8 cellular contexts compared by ENCODE assay signal in genomic region chr2:169528271-169528701, GRCh38. TPM values are rescaled to one million over a fixed set of nuclear protein-coding genes. Genes with fewer than 3 reads are reported as not detected.
DNase-seq lines count a peak whose midpoint lies in the region; ATAC-seq and TF ChIP-seq lines count a peak whose summit lies in the region.

No MANE protein-coding gene starts in this region.

- H3K9me2 ChIP-seq in OCI-LY1 (ENCODE audit: low read depth, low read length): no peaks in the 10 kb centered on the region

- H3K9ac ChIP-seq in OCI-LY1 (ENCODE audit: low read length): no peak overlapping the region

- DNase-seq in BJ (ENCODE audit: low read depth) (no peak), activated T-cell treated with anti-CD3 and anti-CD28 coated beads for 24 hours (ENCODE audit: low read depth) (peak; percentile 62), fibroblast of peridontal ligament (ENCODE audit: extremely low read depth) (peak; percentile 67), osteoblast (ENCODE audit: insufficient read length, low spot score, missing footprints) (no peak), tibial nerve (ENCODE audit: low spot score in 2 of 2) (peak; percentile 56 to 81)

- TF ChIP-seq POLR2A in tibial nerve (IDR thresholded peaks at IDR 0.05): no peak

- H3K4me3 ChIP-seq in BJ (ENCODE audit: low read depth, low read length) (no peak overlapping the region), OCI-LY1 (ENCODE audit: low read depth, low read length, poor library complexity, severe bottlenecking) (no peak overlapping the region), osteoblast (ENCODE audit: insufficient read depth, low read length) (no peak overlapping the region), tibial nerve (no peak overlapping the region)

- H3K4me2 ChIP-seq in OCI-LY1 (ENCODE audit: low read length): no peak overlapping the region
- H3K4me2 ChIP-seq in osteoblast (ENCODE audit: insufficient read depth, low read length): no peak overlapping the region

- TF ChIP-seq EP300 in tibial nerve (IDR thresholded peaks at IDR 0.05): no peak

- H4K20me1 ChIP-seq in OCI-LY1 (ENCODE audit: insufficient read depth, low read length): no peaks in the 10 kb centered on the region
- no peaks in the 10 kb centered on the region for H4K20me1 ChIP-seq in osteoblast (ENCODE audit: insufficient read depth, low read length)

- H3K27ac ChIP-seq in OCI-LY1 (ENCODE audit: low read depth, low read length, poor library complexity, severe bottlenecking) (no peak overlapping the region), osteoblast (ENCODE audit: low read depth, low read length) (no peak overlapping the region), tibial nerve (no peak overlapping the region)

- H3K4me1 ChIP-seq in OCI-LY1 (ENCODE audit: insufficient read depth, low read length, severe bottlenecking) (no peaks in the 10 kb centered on the region), osteoblast (ENCODE audit: insufficient read depth, low read length) (no peaks in the 10 kb centered on the region), tibial nerve (no peaks in the 10 kb centered on the region)

- H2AFZ ChIP-seq in OCI-LY1 (ENCODE audit: low read length) (no peak overlapping the region), osteoblast (ENCODE audit: low read length) (no peak overlapping the region)

- peak; percentile 86 for TF ChIP-seq CTCF in BJ (IDR thresholded peaks at IDR 0.05; ENCODE audit: insufficient read depth, low read depth, low read length)
- TF ChIP-seq CTCF in OCI-LY1 (IDR thresholded peaks at IDR 0.05; ENCODE audit: low read length): peak; percentile 89
- peak; percentile 92 for TF ChIP-seq CTCF in osteoblast (IDR thresholded peaks at IDR 0.05; ENCODE audit: extremely low read depth, low read depth, low read length)
- TF ChIP-seq CTCF in tibial nerve (IDR thresholded peaks at IDR 0.05): peak; percentile 58 to 83 (median 72)

- POLR2A ChIA-PET in BJ (lab: Charles Lee): no interaction called here

- peaks cover 1% of the 10 kb centered on the region; the same call in 1 of the 2 replicates for H3K36me3 ChIP-seq in BJ (ENCODE audit: control insufficient read depth, insufficient read depth, low read length)
- peaks cover 6% of the 10 kb centered on the region; the same call in 1 of the 2 replicates for H3K36me3 ChIP-seq in OCI-LY1 (ENCODE audit: insufficient read depth, low read length)
- H3K36me3 ChIP-seq in osteoblast (ENCODE audit: insufficient read depth, low read length): peaks cover 4% of the 10 kb centered on the region
- peaks cover 0 to 38% (median 0%) of the 10 kb centered on the region in 3 donors for H3K36me3 ChIP-seq in tibial nerve

- CTCF ChIA-PET in BJ (lab: Yijun Ruan, JAX): interaction anchor here (0.6 to 1.7 kb wide), 15 partner anchors 11 to 402 kb away, joined by 3 to 5 read pairs (median 3); no protein-coding TSS in a partner anchor

- peak; percentile 81 for ATAC-seq in GM18909 (IDR thresholded peaks at IDR 0.05; ENCODE audit: poor library complexity, unreplicated experiment)
- peak; percentile 90 for ATAC-seq in HG03432 (IDR thresholded peaks at IDR 0.05; ENCODE audit: unreplicated experiment)

- H3K79me2 ChIP-seq in OCI-LY1 (ENCODE audit: insufficient read depth, low read length) (no peaks in the 10 kb centered on the region), osteoblast (ENCODE audit: insufficient read depth, low read length) (no peaks in the 10 kb centered on the region)

- H3K9me3 ChIP-seq in OCI-LY1 (ENCODE audit: low read length) (no peaks in the 10 kb centered on the region), osteoblast (ENCODE audit: low read depth, low read length) (no peaks in the 10 kb centered on the region), tibial nerve (no peaks in the 10 kb centered on the region)

- no peaks in the 10 kb centered on the region for H3K27me3 ChIP-seq in BJ (ENCODE audit: control insufficient read depth, insufficient read depth, low read length)
- H3K27me3 ChIP-seq in OCI-LY1 (ENCODE audit: insufficient read depth, low read length): no peaks in the 10 kb centered on the region
- H3K27me3 ChIP-seq in osteoblast (ENCODE audit: insufficient read depth, low read length): no peaks in the 10 kb centered on the region
- no peaks in the 10 kb centered on the region for H3K27me3 ChIP-seq in tibial nerve

- 5 to 17% methylated on average over 2 of the region's 2 CpGs for WGBS in tibial nerve, 2 donors

- H3F3A ChIP-seq in OCI-LY1 (ENCODE audit: insufficient read depth, low read length): no peaks in the 10 kb centered on the region

RNA-seq across cellular contexts. Expression of gene KLHL41, which starts 18.8 kb away (rescaled TPM):
- polyA plus RNA-seq in BJ (2011; rRNA removed): 0.15 and 0.17 TPM in 2 replicates
- 0.28 and 0.36 TPM in 2 replicates for polyA minus RNA-seq in BJ (2011; rRNA and poly(A)+ RNA removed)
- 1.1 and 1.2 TPM in 2 replicates for total RNA-seq in osteoblast
- 1 to 10 TPM in 3 of 4 donors, under 1 TPM in 1; 0.90 to 2.3 (median 1.7) TPM for total RNA-seq in tibial nerve

RNA-seq across cellular contexts. Expression of gene FASTKD1, which starts 45.4 kb away (rescaled TPM):
- polyA plus RNA-seq in BJ (2011; rRNA removed): 5.8 and 13.5 TPM in 2 replicates
- 5.2 and 5.5 TPM in 2 replicates for polyA minus RNA-seq in BJ (2011; rRNA and poly(A)+ RNA removed)
- 14.5 and 18.3 TPM in 2 replicates for total RNA-seq in osteoblast
- 10 to 100 TPM in 2 of 4 donors, 1 to 10 TPM in 2; 6.7 to 12.6 (median 9.3) TPM for total RNA-seq in tibial nerve

RNA-seq across cellular contexts. Expression of gene BBS5, which starts 49.0 kb away (rescaled TPM):
- 1.8 and 2.6 TPM in 2 replicates for polyA plus RNA-seq in BJ (2011; rRNA removed)
- polyA minus RNA-seq in BJ (2011; rRNA and poly(A)+ RNA removed): 1.3 and 3.3 TPM in 2 replicates
- total RNA-seq in osteoblast (5.8 and 9.1 TPM in 2 replicates), tibial nerve (10 to 100 TPM; 14.4 to 21.6 (median 18.8) TPM)

RNA-seq across cellular contexts. Expression of gene PPIG, which starts 55.9 kb away (rescaled TPM):
- polyA plus RNA-seq in BJ (2011; rRNA removed): 11.7 and 19.1 TPM in 2 replicates
- polyA minus RNA-seq in BJ (2011; rRNA and poly(A)+ RNA removed): 6.2 and 6.3 TPM in 2 replicates
- total RNA-seq in osteoblast (23.3 and 25.3 TPM in 2 replicates), tibial nerve (10 to 100 TPM; 26.1 to 53.8 (median 37.1) TPM)

Comparison
In these comparisons a context has a peak if more than half of its experiments do, and no peak if none do; other contexts are left out.
1. DNase-seq: peak in activated T-cell treated with anti-CD3 and anti-CD28 coated beads for 24 hours (single experiment), fibroblast of peridontal ligament (single experiment) and tibial nerve (2 of 2); none in BJ (single experiment) and osteoblast (single experiment).
2. Peak in every context shown above with its lines, with median percentiles within 50 percentile points of each other: CTCF ChIP-seq.